ENCODE assay signal across 10 cellular contexts in genomic region chr3:11603628-11604027, GRCh38. TPM values are rescaled to one million over a fixed set of nuclear protein-coding genes. Genes with fewer than 3 reads are reported as not detected.
DNase-seq lines count a peak whose midpoint lies in the region; ATAC-seq and TF ChIP-seq lines count a peak whose summit lies in the region.
"Had no signal": no experiment of that assay in that cellular context is flagged by ENCODE, and none has a peak within 500 bp of the region (broad histone marks: within the 10 kb centered on the region; RNA-seq: fewer than 3 reads in every experiment).

No MANE protein-coding gene starts in this region.

- intact Hi-C loops in left lung (cut with DNase I) = no loop called here

- peaks cover 96% of the 10 kb centered on the region for H3K79me2 ChIP-seq in Karpas-422 (ENCODE audit: low read length)

- H3K36me3 ChIP-seq in Karpas-422 (ENCODE audit: insufficient read depth, low read length) = peaks cover 20% of the 10 kb centered on the region
- peaks cover 0 to 26% of the 10 kb centered on the region in 2 donors for H3K36me3 ChIP-seq in left lung
- H3K36me3 ChIP-seq in suprapubic skin = no peaks in the 10 kb centered on the region

- TF ChIP-seq POLR2A in suprapubic skin (IDR thresholded peaks at IDR 0.05) = no peak

- H3K27ac ChIP-seq in Karpas-422 (ENCODE audit: low read length) (peak overlapping the region; percentile 96), left lung (peak overlapping the region; percentile 68 to 70), suprapubic skin (peak overlapping the region; percentile 84)

- peaks cover 26% of the 10 kb centered on the region for H3K36me3 Mint-ChIP-seq in activated T-cell treated with anti-CD3 and anti-CD28 coated beads, Interleukin-2, amount 50 U/mL, for 4 hours (ENCODE audit: insufficient read depth)

- WGBS in suprapubic skin = 64% methylated on average over 9 of the region's 9 CpGs

- H3K27me3 ChIP-seq in Karpas-422 (ENCODE audit: low read length) = no peaks in the 10 kb centered on the region
- H3K27me3 ChIP-seq in left lung = no peaks in the 10 kb centered on the region
- H3K27me3 ChIP-seq in suprapubic skin = no peaks in the 10 kb centered on the region

- TF ChIP-seq EP300 in suprapubic skin (IDR thresholded peaks at IDR 0.05) = no peak

- H3K9me3 ChIP-seq in Karpas-422 (ENCODE audit: low read length) = no peaks in the 10 kb centered on the region
- no peaks in the 10 kb centered on the region for H3K9me3 ChIP-seq in left lung
- no peaks in the 10 kb centered on the region for H3K9me3 ChIP-seq in suprapubic skin

- H3K27me3 Mint-ChIP-seq in activated T-cell treated with anti-CD3 and anti-CD28 coated beads, Interleukin-2, amount 50 U/mL, for 4 hours (ENCODE audit: low read depth) = no peaks in the 10 kb centered on the region
- H3K27me3 Mint-ChIP-seq: activated CD4-positive, alpha-beta memory T cell treated with anti-CD3 and anti-CD28 coated beads, Interleukin-2, amount 10 ng/mL, durations not matched to agents 7 days and 5 days had no signal

- H3K4me2 ChIP-seq in Karpas-422 (ENCODE audit: low read depth, low read length, poor library complexity, severe bottlenecking) = peak overlapping the region; percentile 81

- peak; percentile 32 for ATAC-seq in left lung
- no peak for ATAC-seq in activated T-cell treated with anti-CD3 and anti-CD28 coated beads, Interleukin-2, amount 50 U/mL, for 4 hours
- no peak for ATAC-seq in GM21381 (IDR thresholded peaks at IDR 0.05; ENCODE audit: unreplicated experiment)

- TF ChIP-seq CTCF in left lung (IDR thresholded peaks at IDR 0.05) (no peak), suprapubic skin (IDR thresholded peaks at IDR 0.05) (no peak)

- no peaks in the 10 kb centered on the region for H3K9me3 Mint-ChIP-seq in activated T-cell treated with anti-CD3 and anti-CD28 coated beads, Interleukin-2, amount 50 U/mL, for 4 hours
- H3K9me3 Mint-ChIP-seq: activated CD4-positive, alpha-beta memory T cell treated with anti-CD3 and anti-CD28 coated beads, Interleukin-2, amount 10 ng/mL, durations not matched to agents 7 days and 5 days had no signal

- H3K9me2 ChIP-seq in Karpas-422 (replicated peaks; ENCODE audit: insufficient read depth, low read length) = no peaks in the 10 kb centered on the region

- no peaks in the 10 kb centered on the region for H4K20me1 ChIP-seq in Karpas-422 (ENCODE audit: insufficient read depth, low read depth, low read length)

- peaks cover 83% of the 10 kb centered on the region for H3K4me1 ChIP-seq in Karpas-422 (ENCODE audit: low read length)
- H3K4me1 ChIP-seq in left lung = peaks cover 8 to 42% of the 10 kb centered on the region in 2 donors
- peaks cover 65% of the 10 kb centered on the region for H3K4me1 ChIP-seq in suprapubic skin

- H3K4me3 ChIP-seq in Karpas-422 (ENCODE audit: low read length) (peak overlapping the region; percentile 63), left lung (no peak overlapping the region), suprapubic skin (no peak overlapping the region)

- peak overlapping the region; percentile 69 for H3K9ac ChIP-seq in Karpas-422 (ENCODE audit: low read length)

- H3K4me1 Mint-ChIP-seq in activated T-cell treated with anti-CD3 and anti-CD28 coated beads, Interleukin-2, amount 50 U/mL, for 4 hours (ENCODE audit: low read depth) = peaks cover 19% of the 10 kb centered on the region

- DNase-seq in Karpas-422 (peak; percentile 76), brain pericyte (ENCODE audit: low read depth, low spot score) (peak; percentile 56), left lung (no peak), suprapubic skin (ENCODE audit: low spot score in 2 of 2) (peak; percentile 89 to 94), GDM1 (lab: John Stamatoyannopoulos, UW) (no peak)
- DNase-seq in activated effector memory CD4-positive, alpha-beta T cell treated with Interleukin-2 at 50 U/mL for 16 hours = no peak
- DNase-seq in activated T-cell treated with anti-CD3 and anti-CD28 coated beads, Interleukin-2, amount 50 U/mL, for 4 hours = no peak
- DNase-seq: activated CD4-positive, alpha-beta memory T cell treated with anti-CD3 and anti-CD28 coated beads, Interleukin-2, amount 10 ng/mL, durations not matched to agents 7 days and 5 days; NCI-H345 had no signal

- no peak overlapping the region for H2AFZ ChIP-seq in Karpas-422 (ENCODE audit: low read length)

- H3K4me3 Mint-ChIP-seq in activated T-cell treated with anti-CD3 and anti-CD28 coated beads, Interleukin-2, amount 50 U/mL, for 4 hours = no peak overlapping the region
- H3K4me3 Mint-ChIP-seq: activated CD4-positive, alpha-beta memory T cell treated with anti-CD3 and anti-CD28 coated beads, Interleukin-2, amount 10 ng/mL, durations not matched to agents 7 days and 5 days had no signal

RNA-seq across cellular contexts. Expression of gene VGLL4, which starts 40.1 kb away (rescaled TPM):
- total RNA-seq in Karpas-422 (2014; rRNA removed; shearing (Covaris generic); ENCODE audit: low replicate concordance) = 125 and 152 TPM in 2 replicates
- total RNA-seq in left lung = 10 to 100 TPM; 40.2 to 54.5 TPM
- 10 to 100 TPM; 66.8 to 86.5 (median 75.9) TPM for total RNA-seq in suprapubic skin
- total RNA-seq in activated T-cell treated with anti-CD3 and anti-CD28 coated beads, Interleukin-2, amount 50 U/mL, for 4 hours = 10 to 100 TPM; 26.0 to 30.0 (median 28.5) TPM

Comparison
In these comparisons a context has a peak if more than half of its experiments do, and no peak if none do; other contexts are left out.
1. DNase-seq: peak in Karpas-422 (single experiment), brain pericyte (single experiment) and suprapubic skin (2 of 2); none in left lung (0 of 2), GDM1 (single experiment), activated effector memory CD4-positive, alpha-beta T cell treated with Interleukin-2 at 50 U/mL for 16 hours (single experiment) and activated T-cell treated with anti-CD3 and anti-CD28 coated beads, Interleukin-2, amount 50 U/mL, for 4 hours (single experiment).
2. Peak in every context shown above with its lines, with median percentiles within 50 percentile points of each other: H3K27ac ChIP-seq.